In genomic region chr18:47696870-47697269, GRCh38 we compare ENCODE assay signal across 4 cellular contexts.
"Had no signal": no experiment of that assay in that cellular context is flagged by ENCODE, and none has a peak within 500 bp of the region (broad histone marks: within the 10 kb centered on the region; RNA-seq: fewer than 3 reads in every experiment).

No MANE protein-coding gene starts in this region.

- H3K4me2 ChIP-seq: GM23338 had no signal

- ATAC-seq: GM23338 had no signal

- DNase-seq: H9, HCEC 1CT, IMR-90 had no signal

- H3K4me1 Mint-ChIP-seq: GM23338 had no signal

- H3K4me3 Mint-ChIP-seq: GM23338, H9 had no signal

- H2AFZ ChIP-seq: GM23338 had no signal

- H3K9me3 Mint-ChIP-seq: GM23338, H9 had no signal

- H3K27ac Mint-ChIP-seq: GM23338, H9 had no signal

- H3K4me3 ChIP-seq: GM23338 had no signal
